Comparison of ENCODE assay signal across 1 cellular context in the genomic region with DNA sequence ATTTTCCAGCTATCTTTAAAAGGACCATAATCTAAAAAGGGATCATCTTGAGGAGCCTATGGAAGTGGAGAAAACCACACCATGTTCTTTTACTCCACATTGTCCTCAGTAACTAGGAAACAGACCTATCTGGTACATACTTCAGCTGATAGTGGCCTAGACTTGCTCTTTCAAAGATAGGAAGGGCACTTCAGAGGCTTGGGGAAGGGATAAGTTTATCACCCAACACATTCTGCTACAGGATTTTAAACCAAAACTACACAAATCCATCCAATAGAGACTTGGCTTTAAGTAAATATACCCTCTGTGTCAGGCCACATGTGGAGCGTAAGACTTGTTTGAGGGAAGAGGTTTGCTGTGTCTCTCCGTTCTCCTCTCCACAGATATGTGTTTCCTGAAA.
A peak's percentile ranks its signal among the peaks of the same experiment; 100 is the strongest.
TF ChIP-seq lines count a peak whose summit lies in the region.

No MANE protein-coding gene starts in this region.

TF ChIP-seq in H1, 55 proteins besides CTCF, POLR2A, EP300 and RAD21:
- TF ChIP-seq TAF7 (optimal IDR thresholded peaks at IDR 0.05; ENCODE audit: borderline replicate concordance, low read depth, low read length) = peak; percentile 92
- peak; percentile 69 for TF ChIP-seq POLR2AphosphoS5 (IDR thresholded peaks at IDR 0.05; ENCODE audit: low read depth, low read length)
- no peak for TF ChIP-seq PHF8 (conservative IDR thresholded peaks at IDR 0.05; ENCODE audit: low read depth, low read length)
